ENCODE assay signal across 8 cellular contexts in genomic region chr6:12014027-12014872, GRCh38. TPM values are rescaled to one million over a fixed set of nuclear protein-coding genes. Genes with fewer than 3 reads are reported as not detected.
A peak's percentile ranks its signal among the peaks of the same experiment; 100 is the strongest.
DNase-seq lines count a peak whose midpoint lies in the region; ATAC-seq and TF ChIP-seq lines count a peak whose summit lies in the region.

No MANE protein-coding gene starts in this region.

- POLR2A ChIA-PET in PC-3 (lab: Charles Lee; ENCODE audit: unreplicated experiment): interaction anchor here (0.5 to 1.8 kb wide), 7 partner anchors 124 to 556 kb away, joined by 3 to 7 read pairs (median 3); no protein-coding TSS in a partner anchor

- H3K27ac ChIP-seq in PC-3 (ENCODE audit: low read length): peak overlapping the region; percentile 80
- no peak overlapping the region for H3K27ac ChIP-seq in endodermal cell (ENCODE audit: low read depth, low read length)

- H3K27me3 ChIP-seq in PC-3 (ENCODE audit: low read length) (no peaks in the 10 kb centered on the region), endodermal cell (ENCODE audit: control insufficient read depth, insufficient read depth, low read length, poor library complexity, severe bottlenecking) (no peaks in the 10 kb centered on the region)

- H3F3A ChIP-seq in PC-3 (ENCODE audit: low read length, unreplicated experiment): no peaks in the 10 kb centered on the region

- no peak overlapping the region for H3K27ac Mint-ChIP-seq in endodermal cell
- H3K27ac Mint-ChIP-seq in activated naive CD4-positive, alpha-beta T cell treated with anti-CD3 and anti-CD28 coated beads, Interleukin-2, amount 50 U/mL, for 72 hours: peak overlapping the region in 1 of 2 donors; percentile 97

- peaks cover 28% of the 10 kb centered on the region for H3K4me1 ChIP-seq in PC-3 (ENCODE audit: insufficient read depth, low read length)
- H3K4me1 ChIP-seq in endodermal cell (ENCODE audit: control insufficient read depth, insufficient read depth, low read length): peaks cover 6% of the 10 kb centered on the region

- ATAC-seq in PC-3: peak; percentile 7; the same call in 1 of the 2 replicates
- no peak for ATAC-seq in HG02571 (IDR thresholded peaks at IDR 0.05; ENCODE audit: unreplicated experiment)
- ATAC-seq in sciatic nerve: no peak
- ATAC-seq in activated naive CD4-positive, alpha-beta T cell treated with anti-CD3 and anti-CD28 coated beads, Interleukin-2, amount 50 U/mL, for 72 hours: no peak

- peak overlapping the region; percentile 91 for H3K9ac ChIP-seq in PC-3 (ENCODE audit: low read length)
- peak overlapping the region; percentile 75 for H3K9ac ChIP-seq in endodermal cell (ENCODE audit: extremely low read depth, low read length, poor library complexity, severe bottlenecking)

- peak overlapping the region; percentile 97 for H3K4me2 ChIP-seq in PC-3 (ENCODE audit: low read length)

- no TSS peak for BruUV-seq in PC-3 (replicated peaks; lab: Mats Ljungman, UMichigan)

- no peaks in the 10 kb centered on the region for H3K9me2 ChIP-seq in PC-3 (replicated peaks; ENCODE audit: low read length)

- H3K4me1 Mint-ChIP-seq in endodermal cell: peaks cover 20% of the 10 kb centered on the region

- no peaks in the 10 kb centered on the region for H4K20me1 ChIP-seq in PC-3 (ENCODE audit: low read length)

- CTCF ChIA-PET in PC-3 (lab: Charles Lee): interaction anchor here (0.5 kb wide), 1 partner anchor 61 kb away, joined by 11 read pairs; no protein-coding TSS in a partner anchor

- peak overlapping the region; percentile 80 for H3K4me3 Mint-ChIP-seq in endodermal cell

- H2AFZ ChIP-seq in PC-3 (ENCODE audit: low read length): no peak overlapping the region

- H3K36me3 ChIP-seq in PC-3 (ENCODE audit: low read depth, low read length) (peaks cover 8% of the 10 kb centered on the region), endodermal cell (ENCODE audit: control insufficient read depth, insufficient read depth, low read length) (peaks cover 43% of the 10 kb centered on the region)

- no peaks in the 10 kb centered on the region for H3K9me3 ChIP-seq in PC-3 (ENCODE audit: low read length)
- H3K9me3 ChIP-seq in endodermal cell (ENCODE audit: control insufficient read depth, low read length): peaks cover 28% of the 10 kb centered on the region

- H3K27me3 Mint-ChIP-seq in endodermal cell (ENCODE audit: insufficient read depth): no peaks in the 10 kb centered on the region

- WGBS in endodermal cell (ENCODE audit: insufficient coverage in 1 of 2, insufficient read length in 1 of 2), 2 experiments: 85 to 89% methylated on average over 5 to 8 of the region's 8 CpGs

- intact Hi-C loops in PC-3 (cut with micrococcal nuclease): loop anchor here (5.0 to 10.0 kb wide), 3 partner anchors 278 to 331 kb away; partner anchors contain the start of gene EDN1
- intact Hi-C loops in sciatic nerve (cut with DNase I): loop anchor here (10.0 kb wide), 1 partner anchor 309 kb away; no protein-coding TSS in a partner anchor

- DNase-seq in GM12864 (ENCODE audit: low read depth): no peak
- DNase-seq in PC-3: peak; percentile 86
- no peak for DNase-seq in endodermal cell
- peak; percentile 86 for DNase-seq in non-pigmented ciliary epithelial cell (ENCODE audit: low read depth)
- DNase-seq in mesenteric fat pad (ENCODE audit: low spot score): no peak
- no peak for DNase-seq in sciatic nerve (ENCODE audit: low spot score)
- no peak for DNase-seq in activated naive CD4-positive, alpha-beta T cell treated with anti-CD3 and anti-CD28 coated beads, Interleukin-2, amount 50 U/mL, for 72 hours (ENCODE audit: low spot score in 2 of 2)

- H3K9me3 Mint-ChIP-seq in endodermal cell: peaks cover 6% of the 10 kb centered on the region
- peaks cover 6 to 8% of the 10 kb centered on the region in 2 donors for H3K9me3 Mint-ChIP-seq in activated naive CD4-positive, alpha-beta T cell treated with anti-CD3 and anti-CD28 coated beads, Interleukin-2, amount 50 U/mL, for 72 hours

- peaks cover 40% of the 10 kb centered on the region for H3K36me3 Mint-ChIP-seq in endodermal cell (ENCODE audit: low read depth)
- peaks cover 42 to 80% of the 10 kb centered on the region in 2 donors for H3K36me3 Mint-ChIP-seq in activated naive CD4-positive, alpha-beta T cell treated with anti-CD3 and anti-CD28 coated beads, Interleukin-2, amount 50 U/mL, for 72 hours

- peaks cover 40% of the 10 kb centered on the region for H3K79me2 ChIP-seq in PC-3 (ENCODE audit: low read length)

- H3K4me3 ChIP-seq in GM12864 (ENCODE audit: low read depth, low read length) (peak overlapping the region; percentile 99; the same call in 1 of the 2 replicates), PC-3 (ENCODE audit: low read length) (peak overlapping the region; percentile 93), endodermal cell (ENCODE audit: low read length) (peak overlapping the region; percentile 98)

- TF ChIP-seq CTCF in GM12864 (IDR thresholded peaks at IDR 0.05; ENCODE audit: low read depth, low read length, missing control alignments) (no peak), PC-3 (conservative IDR thresholded peaks at IDR 0.05; ENCODE audit: low read depth, low read length) (no peak), endodermal cell (conservative IDR thresholded peaks at IDR 0.05) (no peak)

RNA-seq across cellular contexts. Expression of gene HIVEP1, which starts 2.1 kb away (rescaled TPM):
- total RNA-seq in PC-3 (2014; rRNA removed): 6.6 and 10.0 TPM in 2 replicates
- 10 to 100 TPM; 33.6 to 35.1 TPM for total RNA-seq in endodermal cell
- 12.0 TPM for polyA plus RNA-seq in endodermal cell (2013, experiment 1 of 2)
- 12.1 TPM for polyA plus RNA-seq in endodermal cell (2013, experiment 2 of 2)
- 27.3 TPM for total RNA-seq in mesenteric fat pad
- 48.6 TPM for total RNA-seq in sciatic nerve
- 10 to 100 TPM; 54.3 to 75.6 TPM for total RNA-seq in activated naive CD4-positive, alpha-beta T cell treated with anti-CD3 and anti-CD28 coated beads, Interleukin-2, amount 50 U/mL, for 72 hours

Comparison
In these comparisons a context has a peak if more than half of its experiments do, and no peak if none do; other contexts are left out.
1. DNase-seq: peak in PC-3 (single experiment) and non-pigmented ciliary epithelial cell (single experiment); none in GM12864 (single experiment), endodermal cell (single experiment), mesenteric fat pad (single experiment), sciatic nerve (single experiment) and activated naive CD4-positive, alpha-beta T cell treated with anti-CD3 and anti-CD28 coated beads, Interleukin-2, amount 50 U/mL, for 72 hours (0 of 2).
2. Peak in every context shown above with its lines, with median percentiles within 50 percentile points of each other: H3K4me3 ChIP-seq.